ENCODE assay signal across 8 cellular contexts in the genomic region with DNA sequence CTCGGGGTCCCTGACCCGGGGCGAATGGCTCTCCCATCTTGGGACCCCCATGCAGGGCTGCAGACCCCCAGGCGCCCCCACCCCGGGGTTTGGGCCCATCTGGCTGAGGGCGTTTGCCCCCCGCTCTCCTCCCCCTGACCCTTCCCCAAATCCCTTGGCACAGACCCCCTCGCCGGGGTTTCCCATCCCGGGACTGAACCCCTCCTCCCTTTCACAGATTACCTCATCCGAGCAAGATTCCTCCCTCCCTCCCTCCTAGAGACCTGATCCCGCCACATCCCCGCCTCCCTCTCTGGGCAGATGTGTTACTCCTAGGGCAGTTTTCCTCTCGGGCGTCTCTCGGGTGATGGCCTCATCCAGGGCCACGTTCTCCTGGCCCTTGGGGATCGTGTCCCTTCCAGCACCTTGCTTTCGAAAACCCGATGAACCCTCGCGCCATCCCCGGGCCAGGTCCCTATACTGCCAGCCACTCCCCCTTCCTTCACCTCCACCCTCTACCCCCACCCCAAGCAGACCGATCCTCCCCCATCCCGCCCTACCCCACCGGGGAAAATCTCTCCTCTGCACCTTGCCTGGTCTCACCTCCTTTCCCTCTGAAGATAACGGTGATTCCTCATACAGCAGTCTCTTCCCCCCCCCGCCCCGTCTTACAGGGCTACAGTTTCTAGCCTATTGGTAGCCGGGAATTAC. TPM values are rescaled to one million over a fixed set of nuclear protein-coding genes. Genes with fewer than 3 reads are reported as not detected.
DNase-seq lines count a peak whose midpoint lies in the region; ATAC-seq, FAIRE-seq and TF ChIP-seq lines count a peak whose summit lies in the region.

No MANE protein-coding gene starts in this region.

- H3K9me3 ChIP-seq in neuron (ENCODE audit: low read length), result no peaks in the 10 kb centered on the region
- no peaks in the 10 kb centered on the region for H3K9me3 ChIP-seq in upper lobe of right lung

- no peak for TF ChIP-seq CTCF in upper lobe of right lung (IDR thresholded peaks at IDR 0.05)

- H3K27ac ChIP-seq in upper lobe of right lung, result peak overlapping the region; percentile 78

- peaks cover 12% of the 10 kb centered on the region for H3K36me3 ChIP-seq in neuron (ENCODE audit: insufficient read depth, low read length)
- no peaks in the 10 kb centered on the region for H3K36me3 ChIP-seq in upper lobe of right lung

- ATAC-seq in upper lobe of right lung, result no peak

- H3K4me3 ChIP-seq in neuron (ENCODE audit: low read length) (peak overlapping the region; percentile 94), upper lobe of right lung (peak overlapping the region; percentile 94)

- peak; percentile 51 for DNase-seq in NK-92 treated with Interleukin-12 subunit alpha and Interleukin-12 subunit beta, amount 100 ng/mL, for 24 hours (lab: John Stamatoyannopoulos, UW)
- DNase-seq in NK-92 (lab: John Stamatoyannopoulos, UW; ENCODE audit: unreplicated experiment) (no peak), OCI-M1 (lab: John Stamatoyannopoulos, UW) (peak; percentile 84), frontal cortex (ENCODE audit: low spot score in 2 of 2) (peak; percentile 25 to 38), upper lobe of right lung (peak; percentile 68), superior temporal gyrus (ENCODE audit: extremely low spot score) (no peak)
- peak; percentile 83 for DNase-seq in activated effector memory CD4-positive, alpha-beta T cell treated with anti-CD3 and anti-CD28 coated beads, Interleukin-2, amount 50 U/mL, for 16 hours

- H2AFZ ChIP-seq in neuron (ENCODE audit: low read depth, low read length), result no peak overlapping the region

- FAIRE-seq in frontal cortex (lab: Jason Lieb, UNC), result no peak

- no peaks in the 10 kb centered on the region for H3K27me3 ChIP-seq in neuron (ENCODE audit: insufficient read depth, low read length)
- no peaks in the 10 kb centered on the region for H3K27me3 ChIP-seq in upper lobe of right lung

- intact Hi-C loops in upper lobe of right lung (cut with DNase I), result no loop called here

- H3K4me1 ChIP-seq in neuron (ENCODE audit: insufficient read depth, low read length), result peaks cover 39% of the 10 kb centered on the region
- peaks cover 42% of the 10 kb centered on the region for H3K4me1 ChIP-seq in upper lobe of right lung

RNA-seq across cellular contexts. Expression of a gene that starts 0.9 kb away (rescaled TPM):
- total RNA-seq in frontal cortex, result 35.9 TPM
- 64.7 TPM for total RNA-seq in upper lobe of right lung

RNA-seq across cellular contexts. Expression of a gene that starts 35.8 kb away (rescaled TPM):
- total RNA-seq in frontal cortex, result 76.2 TPM
- total RNA-seq in upper lobe of right lung, result 140 TPM

Comparison
In these comparisons a context has a peak if more than half of its experiments do, and no peak if none do; other contexts are left out.
1. DNase-seq: peak in NK-92 treated with Interleukin-12 subunit alpha and Interleukin-12 subunit beta, amount 100 ng/mL, for 24 hours (single experiment), OCI-M1 (single experiment), activated effector memory CD4-positive, alpha-beta T cell treated with anti-CD3 and anti-CD28 coated beads, Interleukin-2, amount 50 U/mL, for 16 hours (single experiment), frontal cortex (2 of 2) and upper lobe of right lung (single experiment); none in NK-92 (single experiment) and superior temporal gyrus (single experiment).